ENCODE assay signal across 1 cellular context in the genomic region with DNA sequence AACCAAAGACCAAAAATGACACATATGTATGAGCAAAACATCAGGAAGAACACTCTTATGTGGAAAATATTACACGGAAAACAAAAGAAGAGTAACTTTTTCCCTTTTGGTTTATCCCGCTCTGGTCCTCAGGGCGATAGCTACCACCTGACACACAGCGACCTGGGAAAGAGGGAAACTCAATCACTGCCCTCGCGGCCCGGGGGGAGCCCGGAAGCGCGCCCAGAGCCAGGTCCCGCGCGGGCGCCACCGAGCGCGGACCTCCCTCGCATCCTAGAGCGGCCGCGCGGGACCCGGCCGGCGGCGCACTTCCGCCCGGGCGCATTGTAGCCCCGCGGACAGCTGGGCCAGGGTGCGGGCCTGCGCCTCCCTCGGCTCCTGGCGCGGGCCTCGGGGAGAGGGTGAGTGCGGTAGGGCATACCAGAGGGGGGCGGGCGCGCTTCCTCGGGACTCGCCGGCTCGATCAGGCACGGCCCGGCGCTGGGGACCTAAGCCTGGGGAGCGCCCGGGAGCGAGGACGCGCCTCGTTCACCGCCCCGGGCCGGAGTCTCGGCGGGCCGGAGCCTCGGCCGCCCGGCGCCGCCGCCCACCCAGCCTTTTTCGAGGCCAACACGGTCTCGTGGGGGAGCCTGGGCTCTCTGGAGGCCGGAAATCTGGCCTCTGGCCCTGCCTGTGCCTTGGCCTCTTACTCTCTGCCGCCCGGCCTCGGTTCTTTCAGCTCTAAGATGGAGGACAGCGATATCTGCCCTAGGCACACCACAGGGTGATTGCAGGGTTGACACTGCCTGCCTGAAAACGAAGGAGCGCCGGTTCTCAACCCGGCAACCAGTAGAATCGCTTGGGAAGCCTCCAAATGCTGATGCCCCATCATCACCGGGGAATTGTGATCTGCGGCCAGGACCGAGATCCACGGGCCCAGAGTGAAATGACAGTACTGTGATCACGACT.
TF ChIP-seq lines count a peak whose summit lies in the region.

A gene with protein sequence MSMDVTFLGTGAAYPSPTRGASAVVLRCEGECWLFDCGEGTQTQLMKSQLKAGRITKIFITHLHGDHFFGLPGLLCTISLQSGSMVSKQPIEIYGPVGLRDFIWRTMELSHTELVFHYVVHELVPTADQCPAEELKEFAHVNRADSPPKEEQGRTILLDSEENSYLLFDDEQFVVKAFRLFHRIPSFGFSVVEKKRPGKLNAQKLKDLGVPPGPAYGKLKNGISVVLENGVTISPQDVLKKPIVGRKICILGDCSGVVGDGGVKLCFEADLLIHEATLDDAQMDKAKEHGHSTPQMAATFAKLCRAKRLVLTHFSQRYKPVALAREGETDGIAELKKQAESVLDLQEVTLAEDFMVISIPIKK (plus strand): TSS at position 327 of the 948 bp plus-strand sequence. CDS start 6,365 bp downstream, outside the sequence.

TF ChIP-seq in HepG2, 621 proteins besides CTCF, POLR2A, EP300 and RAD21 (continued from another document and continues in another):
- TF ChIP-seq, protein P1, sequence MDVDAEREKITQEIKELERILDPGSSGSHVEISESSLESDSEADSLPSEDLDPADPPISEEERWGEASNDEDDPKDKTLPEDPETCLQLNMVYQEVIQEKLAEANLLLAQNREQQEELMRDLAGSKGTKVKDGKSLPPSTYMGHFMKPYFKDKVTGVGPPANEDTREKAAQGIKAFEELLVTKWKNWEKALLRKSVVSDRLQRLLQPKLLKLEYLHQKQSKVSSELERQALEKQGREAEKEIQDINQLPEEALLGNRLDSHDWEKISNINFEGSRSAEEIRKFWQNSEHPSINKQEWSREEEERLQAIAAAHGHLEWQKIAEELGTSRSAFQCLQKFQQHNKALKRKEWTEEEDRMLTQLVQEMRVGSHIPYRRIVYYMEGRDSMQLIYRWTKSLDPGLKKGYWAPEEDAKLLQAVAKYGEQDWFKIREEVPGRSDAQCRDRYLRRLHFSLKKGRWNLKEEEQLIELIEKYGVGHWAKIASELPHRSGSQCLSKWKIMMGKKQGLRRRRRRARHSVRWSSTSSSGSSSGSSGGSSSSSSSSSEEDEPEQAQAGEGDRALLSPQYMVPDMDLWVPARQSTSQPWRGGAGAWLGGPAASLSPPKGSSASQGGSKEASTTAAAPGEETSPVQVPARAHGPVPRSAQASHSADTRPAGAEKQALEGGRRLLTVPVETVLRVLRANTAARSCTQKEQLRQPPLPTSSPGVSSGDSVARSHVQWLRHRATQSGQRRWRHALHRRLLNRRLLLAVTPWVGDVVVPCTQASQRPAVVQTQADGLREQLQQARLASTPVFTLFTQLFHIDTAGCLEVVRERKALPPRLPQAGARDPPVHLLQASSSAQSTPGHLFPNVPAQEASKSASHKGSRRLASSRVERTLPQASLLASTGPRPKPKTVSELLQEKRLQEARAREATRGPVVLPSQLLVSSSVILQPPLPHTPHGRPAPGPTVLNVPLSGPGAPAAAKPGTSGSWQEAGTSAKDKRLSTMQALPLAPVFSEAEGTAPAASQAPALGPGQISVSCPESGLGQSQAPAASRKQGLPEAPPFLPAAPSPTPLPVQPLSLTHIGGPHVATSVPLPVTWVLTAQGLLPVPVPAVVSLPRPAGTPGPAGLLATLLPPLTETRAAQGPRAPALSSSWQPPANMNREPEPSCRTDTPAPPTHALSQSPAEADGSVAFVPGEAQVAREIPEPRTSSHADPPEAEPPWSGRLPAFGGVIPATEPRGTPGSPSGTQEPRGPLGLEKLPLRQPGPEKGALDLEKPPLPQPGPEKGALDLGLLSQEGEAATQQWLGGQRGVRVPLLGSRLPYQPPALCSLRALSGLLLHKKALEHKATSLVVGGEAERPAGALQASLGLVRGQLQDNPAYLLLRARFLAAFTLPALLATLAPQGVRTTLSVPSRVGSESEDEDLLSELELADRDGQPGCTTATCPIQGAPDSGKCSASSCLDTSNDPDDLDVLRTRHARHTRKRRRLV (CRISPR knock-in tag; IDR thresholded peaks at IDR 0.05) = no peak
- TF ChIP-seq ZFP90 (CRISPR knock-in tag; IDR thresholded peaks at IDR 0.05; ENCODE audit: borderline replicate concordance) (no peak), MAFK (conservative IDR thresholded peaks at IDR 0.05 in 1 of 2, IDR thresholded peaks at IDR 0.05 in 1 of 2; ENCODE audit: low read length in 2 of 2) (no peak), AGO2 (optimal IDR thresholded peaks at IDR 0.05; ENCODE audit: low read depth, low read length) (peak; percentile 83), TP53 (CRISPR knock-in tag; conservative IDR thresholded peaks at IDR 0.05) (no peak; the same call in 1 of the 2 replicates), ZNF382 (CRISPR knock-in tag; IDR thresholded peaks at IDR 0.05; ENCODE audit: borderline replicate concordance) (no peak), ZC3H13 (CRISPR knock-in tag; IDR thresholded peaks at IDR 0.05) (no peak), SCMH1 (CRISPR knock-in tag; IDR thresholded peaks at IDR 0.05; ENCODE audit: borderline replicate concordance) (no peak), FOXA1 (IDR thresholded peaks at IDR 0.05) (no peak), FOXA1 (CRISPR knock-in tag; IDR thresholded peaks at IDR 0.05) (no peak), MXI1 (IDR thresholded peaks at IDR 0.05; ENCODE audit: borderline replicate concordance, low read depth, low read length) (peak; percentile 39; the same call in 1 of the 3 replicates), NRL (CRISPR knock-in tag; IDR thresholded peaks at IDR 0.05; ENCODE audit: borderline replicate concordance) (0 out of 2 replicates have a peak, but pooled peaks have one; percentile 10), HNRNPL (IDR thresholded peaks at IDR 0.05; ENCODE audit: low read depth, low read length) (no peak), GATA4 (IDR thresholded peaks at IDR 0.05; ENCODE audit: borderline replicate concordance, low read depth) (no peak), CAMTA2 (CRISPR knock-in tag; IDR thresholded peaks at IDR 0.05; ENCODE audit: borderline replicate concordance) (no peak), SMYD3 (CRISPR knock-in tag; IDR thresholded peaks at IDR 0.05) (0 out of 2 replicates have a peak, but pooled peaks have one; percentile 35), KAT8 (CRISPR knock-in tag; IDR thresholded peaks at IDR 0.05) (peak; percentile 80), FOXC1 (CRISPR knock-in tag; IDR thresholded peaks at IDR 0.05; ENCODE audit: borderline replicate concordance) (no peak), ZFP36L2 (CRISPR knock-in tag; IDR thresholded peaks at IDR 0.05) (no peak), MEIS2 (CRISPR knock-in tag; IDR thresholded peaks at IDR 0.05) (peak; percentile 60; the same call in 1 of the 2 replicates), RERE (CRISPR knock-in tag; IDR thresholded peaks at IDR 0.05; ENCODE audit: low read depth) (no peak)
- TF ChIP-seq, protein P2, sequence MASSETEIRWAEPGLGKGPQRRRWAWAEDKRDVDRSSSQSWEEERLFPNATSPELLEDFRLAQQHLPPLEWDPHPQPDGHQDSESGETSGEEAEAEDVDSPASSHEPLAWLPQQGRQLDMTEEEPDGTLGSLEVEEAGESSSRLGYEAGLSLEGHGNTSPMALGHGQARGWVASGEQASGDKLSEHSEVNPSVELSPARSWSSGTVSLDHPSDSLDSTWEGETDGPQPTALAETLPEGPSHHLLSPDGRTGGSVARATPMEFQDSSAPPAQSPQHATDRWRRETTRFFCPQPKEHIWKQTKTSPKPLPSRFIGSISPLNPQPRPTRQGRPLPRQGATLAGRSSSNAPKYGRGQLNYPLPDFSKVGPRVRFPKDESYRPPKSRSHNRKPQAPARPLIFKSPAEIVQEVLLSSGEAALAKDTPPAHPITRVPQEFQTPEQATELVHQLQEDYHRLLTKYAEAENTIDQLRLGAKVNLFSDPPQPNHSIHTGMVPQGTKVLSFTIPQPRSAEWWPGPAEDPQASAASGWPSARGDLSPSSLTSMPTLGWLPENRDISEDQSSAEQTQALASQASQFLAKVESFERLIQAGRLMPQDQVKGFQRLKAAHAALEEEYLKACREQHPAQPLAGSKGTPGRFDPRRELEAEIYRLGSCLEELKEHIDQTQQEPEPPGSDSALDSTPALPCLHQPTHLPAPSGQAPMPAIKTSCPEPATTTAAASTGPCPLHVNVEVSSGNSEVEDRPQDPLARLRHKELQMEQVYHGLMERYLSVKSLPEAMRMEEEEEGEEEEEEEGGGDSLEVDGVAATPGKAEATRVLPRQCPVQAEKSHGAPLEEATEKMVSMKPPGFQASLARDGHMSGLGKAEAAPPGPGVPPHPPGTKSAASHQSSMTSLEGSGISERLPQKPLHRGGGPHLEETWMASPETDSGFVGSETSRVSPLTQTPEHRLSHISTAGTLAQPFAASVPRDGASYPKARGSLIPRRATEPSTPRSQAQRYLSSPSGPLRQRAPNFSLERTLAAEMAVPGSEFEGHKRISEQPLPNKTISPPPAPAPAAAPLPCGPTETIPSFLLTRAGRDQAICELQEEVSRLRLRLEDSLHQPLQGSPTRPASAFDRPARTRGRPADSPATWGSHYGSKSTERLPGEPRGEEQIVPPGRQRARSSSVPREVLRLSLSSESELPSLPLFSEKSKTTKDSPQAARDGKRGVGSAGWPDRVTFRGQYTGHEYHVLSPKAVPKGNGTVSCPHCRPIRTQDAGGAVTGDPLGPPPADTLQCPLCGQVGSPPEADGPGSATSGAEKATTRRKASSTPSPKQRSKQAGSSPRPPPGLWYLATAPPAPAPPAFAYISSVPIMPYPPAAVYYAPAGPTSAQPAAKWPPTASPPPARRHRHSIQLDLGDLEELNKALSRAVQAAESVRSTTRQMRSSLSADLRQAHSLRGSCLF (CRISPR knock-in tag; IDR thresholded peaks at IDR 0.05; ENCODE audit: borderline replicate concordance) = no peak
- TF ChIP-seq, protein P3, sequence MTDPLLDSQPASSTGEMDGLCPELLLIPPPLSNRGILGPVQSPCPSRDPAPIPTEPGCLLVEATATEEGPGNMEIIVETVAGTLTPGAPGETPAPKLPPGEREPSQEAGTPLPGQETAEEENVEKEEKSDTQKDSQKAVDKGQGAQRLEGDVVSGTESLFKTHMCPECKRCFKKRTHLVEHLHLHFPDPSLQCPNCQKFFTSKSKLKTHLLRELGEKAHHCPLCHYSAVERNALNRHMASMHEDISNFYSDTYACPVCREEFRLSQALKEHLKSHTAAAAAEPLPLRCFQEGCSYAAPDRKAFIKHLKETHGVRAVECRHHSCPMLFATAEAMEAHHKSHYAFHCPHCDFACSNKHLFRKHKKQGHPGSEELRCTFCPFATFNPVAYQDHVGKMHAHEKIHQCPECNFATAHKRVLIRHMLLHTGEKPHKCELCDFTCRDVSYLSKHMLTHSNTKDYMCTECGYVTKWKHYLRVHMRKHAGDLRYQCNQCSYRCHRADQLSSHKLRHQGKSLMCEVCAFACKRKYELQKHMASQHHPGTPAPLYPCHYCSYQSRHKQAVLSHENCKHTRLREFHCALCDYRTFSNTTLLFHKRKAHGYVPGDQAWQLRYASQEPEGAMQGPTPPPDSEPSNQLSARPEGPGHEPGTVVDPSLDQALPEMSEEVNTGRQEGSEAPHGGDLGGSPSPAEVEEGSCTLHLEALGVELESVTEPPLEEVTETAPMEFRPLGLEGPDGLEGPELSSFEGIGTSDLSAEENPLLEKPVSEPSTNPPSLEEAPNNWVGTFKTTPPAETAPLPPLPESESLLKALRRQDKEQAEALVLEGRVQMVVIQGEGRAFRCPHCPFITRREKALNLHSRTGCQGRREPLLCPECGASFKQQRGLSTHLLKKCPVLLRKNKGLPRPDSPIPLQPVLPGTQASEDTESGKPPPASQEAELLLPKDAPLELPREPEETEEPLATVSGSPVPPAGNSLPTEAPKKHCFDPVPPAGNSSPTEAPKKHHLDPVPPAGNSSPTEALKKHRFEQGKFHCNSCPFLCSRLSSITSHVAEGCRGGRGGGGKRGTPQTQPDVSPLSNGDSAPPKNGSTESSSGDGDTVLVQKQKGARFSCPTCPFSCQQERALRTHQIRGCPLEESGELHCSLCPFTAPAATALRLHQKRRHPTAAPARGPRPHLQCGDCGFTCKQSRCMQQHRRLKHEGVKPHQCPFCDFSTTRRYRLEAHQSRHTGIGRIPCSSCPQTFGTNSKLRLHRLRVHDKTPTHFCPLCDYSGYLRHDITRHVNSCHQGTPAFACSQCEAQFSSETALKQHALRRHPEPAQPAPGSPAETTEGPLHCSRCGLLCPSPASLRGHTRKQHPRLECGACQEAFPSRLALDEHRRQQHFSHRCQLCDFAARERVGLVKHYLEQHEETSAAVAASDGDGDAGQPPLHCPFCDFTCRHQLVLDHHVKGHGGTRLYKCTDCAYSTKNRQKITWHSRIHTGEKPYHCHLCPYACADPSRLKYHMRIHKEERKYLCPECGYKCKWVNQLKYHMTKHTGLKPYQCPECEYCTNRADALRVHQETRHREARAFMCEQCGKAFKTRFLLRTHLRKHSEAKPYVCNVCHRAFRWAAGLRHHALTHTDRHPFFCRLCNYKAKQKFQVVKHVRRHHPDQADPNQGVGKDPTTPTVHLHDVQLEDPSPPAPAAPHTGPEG (CRISPR knock-in tag; IDR thresholded peaks at IDR 0.05) = peak; percentile 94
